8 cellular contexts compared by ENCODE assay signal in genomic region chr13:99436686-99437416, GRCh38.
DNase-seq lines count a peak whose midpoint lies in the region; TF ChIP-seq lines count a peak whose summit lies in the region.

No MANE protein-coding gene starts in this region.

- no peaks in the 10 kb centered on the region for H3K36me3 Mint-ChIP-seq in activated T-helper 1 cell treated with anti-CD3 and anti-CD28 coated beads, Interleukin-12 subunit alpha, Interleukin-12 subunit beta, Interleukin-2, Interleukin-4 antibody, amounts not matched to agents 30 ng/mL and 10 ng/mL and 1 ng/mL, durations not matched to agents 14 hours and 24 hours and 36 hours (ENCODE audit: low read depth)

- no peaks in the 10 kb centered on the region for H3K9me2 ChIP-seq in GM23248 (ENCODE audit: insufficient read depth)

- H3K27me3 ChIP-seq in GM23248 (replicated peaks; ENCODE audit: insufficient read depth): peaks cover 23% of the 10 kb centered on the region; the same call in 1 of the 2 replicates

- H3K36me3 ChIP-seq in GM23248 (ENCODE audit: low read depth): no peaks in the 10 kb centered on the region

- peak; percentile 96 for TF ChIP-seq CTCF in fibroblast of pulmonary artery (IDR thresholded peaks at IDR 0.05; ENCODE audit: low read length, missing control alignments)

- H3F3A ChIP-seq in GM23248 (ENCODE audit: insufficient read depth): peaks cover 14% of the 10 kb centered on the region; the same call in 1 of the 2 replicates

- intact Hi-C loops in activated T-helper 1 cell treated with anti-CD3 and anti-CD28 coated beads, Interleukin-12 subunit alpha, Interleukin-12 subunit beta, Interleukin-2, Interleukin-4 antibody, amounts not matched to agents 30 ng/mL and 10 ng/mL and 1 ng/mL, durations not matched to agents 14 hours and 24 hours and 36 hours (cut with micrococcal nuclease): loop anchor here (1.0 to 10.0 kb wide), 14 partner anchors 50 to 862 kb away; partner anchors contain the start of genes CLYBL, STK24, TM9SF2 and UBAC2

- no peak overlapping the region for H3K27ac ChIP-seq in GM23248

- H3K4me3 ChIP-seq in GM23248 (peak overlapping the region; percentile 50), fibroblast of pulmonary artery (replicated peaks; ENCODE audit: low read depth, low read length) (no peak overlapping the region)

- DNase-seq in DMS153 (lab: John Stamatoyannopoulos, UW) (peak; percentile 28), GM23248 (peak; percentile 93), LoVo (ENCODE audit: low spot score) (peak; percentile 85), RPMI8226 (peak; percentile 82), fibroblast of pulmonary artery (ENCODE audit: low read depth) (peak; percentile 91), nucleus accumbens (lab: John Stamatoyannopoulos, UW) (peak in 54 of 56 donors; percentile 13 to 92 (median 70)), stromal cell of bone marrow (ENCODE audit: low read depth) (peak; percentile 57)
- peak; percentile 88 for DNase-seq in activated T-helper 1 cell treated with anti-CD3 and anti-CD28 coated beads, Interleukin-12 subunit alpha, Interleukin-12 subunit beta, Interleukin-2, Interleukin-4 antibody, amounts not matched to agents 30 ng/mL and 10 ng/mL and 1 ng/mL, durations not matched to agents 14 hours and 24 hours and 36 hours (ENCODE audit: low spot score)

- peaks cover 60% of the 10 kb centered on the region for H3K4me1 Mint-ChIP-seq in activated T-helper 1 cell treated with anti-CD3 and anti-CD28 coated beads, Interleukin-12 subunit alpha, Interleukin-12 subunit beta, Interleukin-2, Interleukin-4 antibody, amounts not matched to agents 30 ng/mL and 10 ng/mL and 1 ng/mL, durations not matched to agents 14 hours and 24 hours and 36 hours (ENCODE audit: low read depth)

- H3K4me2 ChIP-seq in GM23248 (ENCODE audit: unreplicated experiment): peak overlapping the region; percentile 73

- H2AFZ ChIP-seq in GM23248: 0 out of 2 replicates have a peak overlapping the region, but pooled peaks have one; percentile 25

- H3K9ac ChIP-seq in GM23248: no peak overlapping the region

- no peaks in the 10 kb centered on the region for H3K9me3 ChIP-seq in GM23248 (ENCODE audit: low read depth)

- H3K9me3 Mint-ChIP-seq in activated T-helper 1 cell treated with anti-CD3 and anti-CD28 coated beads, Interleukin-12 subunit alpha, Interleukin-12 subunit beta, Interleukin-2, Interleukin-4 antibody, amounts not matched to agents 30 ng/mL and 10 ng/mL and 1 ng/mL, durations not matched to agents 14 hours and 24 hours and 36 hours: no peaks in the 10 kb centered on the region

- 8% methylated on average over 27 of the region's 27 CpGs for WGBS in GM23248 (ENCODE audit: low coverage in 1 of 2, low lambda C conversion rate in 2 of 2, missing lambda C conversion rate in 2 of 2), 2 experiments

- peaks cover 13% of the 10 kb centered on the region for H3K4me1 ChIP-seq in GM23248 (ENCODE audit: insufficient read depth)

- no peaks in the 10 kb centered on the region for H3K79me2 ChIP-seq in GM23248 (ENCODE audit: insufficient read depth)

- in situ Hi-C loops in GM23248 (cut with MboI): loop anchor here (5.0 kb wide), 1 partner anchor 165 kb away; no protein-coding TSS in a partner anchor

- no peaks in the 10 kb centered on the region for H4K20me1 ChIP-seq in GM23248 (ENCODE audit: insufficient read depth)

- peak overlapping the region; percentile 40 for H3K4me3 Mint-ChIP-seq in activated T-helper 1 cell treated with anti-CD3 and anti-CD28 coated beads, Interleukin-12 subunit alpha, Interleukin-12 subunit beta, Interleukin-2, Interleukin-4 antibody, amounts not matched to agents 30 ng/mL and 10 ng/mL and 1 ng/mL, durations not matched to agents 14 hours and 24 hours and 36 hours

- H3K27me3 Mint-ChIP-seq in activated T-helper 1 cell treated with anti-CD3 and anti-CD28 coated beads, Interleukin-12 subunit alpha, Interleukin-12 subunit beta, Interleukin-2, Interleukin-4 antibody, amounts not matched to agents 30 ng/mL and 10 ng/mL and 1 ng/mL, durations not matched to agents 14 hours and 24 hours and 36 hours (ENCODE audit: insufficient read depth): peaks cover 29% of the 10 kb centered on the region

- peak overlapping the region; percentile 65 for H3K27ac Mint-ChIP-seq in activated T-helper 1 cell treated with anti-CD3 and anti-CD28 coated beads, Interleukin-12 subunit alpha, Interleukin-12 subunit beta, Interleukin-2, Interleukin-4 antibody, amounts not matched to agents 30 ng/mL and 10 ng/mL and 1 ng/mL, durations not matched to agents 14 hours and 24 hours and 36 hours

Comparison
In these comparisons a context has a peak if more than half of its experiments do, and no peak if none do; other contexts are left out.
1. DNase-seq: peak in every context shown above with its lines; median percentile 93 in GM23248; 91 in fibroblast of pulmonary artery; 88 in activated T-helper 1 cell treated with anti-CD3 and anti-CD28 coated beads, Interleukin-12 subunit alpha, Interleukin-12 subunit beta, Interleukin-2, Interleukin-4 antibody, amounts not matched to agents 30 ng/mL and 10 ng/mL and 1 ng/mL, durations not matched to agents 14 hours and 24 hours and 36 hours; 85 in LoVo; 82 in RPMI8226; 70 in nucleus accumbens; 57 in stromal cell of bone marrow; 28 in DMS153.